ENCODE assay signal across 13 cellular contexts in genomic region chr5:61630908-61631307, GRCh38.
"Had no signal": no experiment of that assay in that cellular context is flagged by ENCODE, and none has a peak within 500 bp of the region (broad histone marks: within the 10 kb centered on the region; RNA-seq: fewer than 3 reads in every experiment).

No MANE protein-coding gene starts in this region.

- H3K9me3 Mint-ChIP-seq: activated CD4-positive, alpha-beta memory T cell treated with anti-CD3 and anti-CD28 coated beads, Interleukin-2, amount 10 ng/mL, durations not matched to agents 7 days and 5 days; activated T-cell treated with anti-CD3 and anti-CD28 coated beads, Interleukin-2, amount 50 U/mL, for 72 hours; central memory CD8-positive, alpha-beta T cell; dendritic cell treated with granulocyte-macrophage colony-stimulating factor and Interleukin-4, amounts not matched to agents 40 ng/mL and 50 ng/mL, for 4 days; natural killer cell treated with Interleukin-12 subunit alpha and Interleukin-12 subunit beta and Interleukin-15 and Interleukin-18, amount 100 ng/mL, for 72 hours; stimulated activated effector memory CD8-positive, alpha-beta T cell treated with anti-CD3 and anti-CD28 coated beads, Interleukin-12 subunit alpha, Interleukin-12 subunit beta, amount 100 ng/mL, for 72 hours had no signal

- H3K27ac ChIP-seq: parathyroid adenoma had no signal

- H3K9me3 ChIP-seq: ascending aorta had no signal

- H3K36me3 Mint-ChIP-seq: stimulated activated effector memory CD8-positive, alpha-beta T cell treated with anti-CD3 and anti-CD28 coated beads, Interleukin-12 subunit alpha, Interleukin-12 subunit beta, amount 100 ng/mL, for 72 hours had no signal

- DNase-seq: activated CD4-positive, alpha-beta memory T cell treated with anti-CD3 and anti-CD28 coated beads, Interleukin-2, amount 10 ng/mL, durations not matched to agents 7 days and 5 days; activated CD4-positive, alpha-beta T cell treated with anti-CD3 and anti-CD28 coated beads for 1 hour; activated naive CD8-positive, alpha-beta T cell treated with anti-CD3 and anti-CD28 coated beads, Interleukin-2, amount 10 ng/mL, durations not matched to agents 7 days and 5 days; activated T-cell treated with anti-CD3 and anti-CD28 coated beads, Interleukin-2, amount 50 U/mL, for 72 hours; erythroblast; T-helper 9 cell had no signal

- H3K4me1 Mint-ChIP-seq: central memory CD8-positive, alpha-beta T cell; stimulated activated effector memory CD8-positive, alpha-beta T cell treated with anti-CD3 and anti-CD28 coated beads, Interleukin-12 subunit alpha, Interleukin-12 subunit beta, amount 100 ng/mL, for 72 hours had no signal

- H3K27ac Mint-ChIP-seq: activated CD4-positive, alpha-beta memory T cell treated with anti-CD3 and anti-CD28 coated beads, Interleukin-2, amount 10 ng/mL, durations not matched to agents 7 days and 5 days; activated naive CD8-positive, alpha-beta T cell treated with anti-CD3 and anti-CD28 coated beads, Interleukin-2, amount 10 ng/mL, durations not matched to agents 7 days and 5 days; activated T-cell treated with anti-CD3 and anti-CD28 coated beads, Interleukin-2, amount 50 U/mL, for 72 hours; dendritic cell treated with granulocyte-macrophage colony-stimulating factor and Interleukin-4, amounts not matched to agents 40 ng/mL and 50 ng/mL, for 4 days; natural killer cell treated with Interleukin-12 subunit alpha and Interleukin-12 subunit beta and Interleukin-15 and Interleukin-18, amount 100 ng/mL, for 72 hours; stimulated activated effector memory CD8-positive, alpha-beta T cell treated with anti-CD3 and anti-CD28 coated beads, Interleukin-12 subunit alpha, Interleukin-12 subunit beta, amount 100 ng/mL, for 72 hours had no signal

- H3K36me3 ChIP-seq: ascending aorta had no signal

- H3K9ac ChIP-seq: parathyroid adenoma had no signal

- ATAC-seq: activated T-cell treated with anti-CD3 and anti-CD28 coated beads, Interleukin-2, amount 50 U/mL, for 72 hours; left colon; natural killer cell treated with Interleukin-12 subunit alpha and Interleukin-12 subunit beta and Interleukin-15 and Interleukin-18, amount 100 ng/mL, for 72 hours; stimulated activated effector memory CD8-positive, alpha-beta T cell treated with anti-CD3 and anti-CD28 coated beads, Interleukin-12 subunit alpha, Interleukin-12 subunit beta, amount 100 ng/mL, for 72 hours had no signal

- H3K27me3 ChIP-seq: ascending aorta had no signal

- H3K4me1 ChIP-seq: parathyroid adenoma had no signal

- H3K4me3 Mint-ChIP-seq: activated CD4-positive, alpha-beta memory T cell treated with anti-CD3 and anti-CD28 coated beads, Interleukin-2, amount 10 ng/mL, durations not matched to agents 7 days and 5 days; activated naive CD8-positive, alpha-beta T cell treated with anti-CD3 and anti-CD28 coated beads, Interleukin-2, amount 10 ng/mL, durations not matched to agents 7 days and 5 days; activated T-cell treated with anti-CD3 and anti-CD28 coated beads, Interleukin-2, amount 50 U/mL, for 72 hours; central memory CD8-positive, alpha-beta T cell; dendritic cell treated with granulocyte-macrophage colony-stimulating factor and Interleukin-4, amounts not matched to agents 40 ng/mL and 50 ng/mL, for 4 days; natural killer cell treated with Interleukin-12 subunit alpha and Interleukin-12 subunit beta and Interleukin-15 and Interleukin-18, amount 100 ng/mL, for 72 hours; stimulated activated effector memory CD8-positive, alpha-beta T cell treated with anti-CD3 and anti-CD28 coated beads, Interleukin-12 subunit alpha, Interleukin-12 subunit beta, amount 100 ng/mL, for 72 hours had no signal
